ENCODE assay signal across 24 cellular contexts in the genomic region with DNA sequence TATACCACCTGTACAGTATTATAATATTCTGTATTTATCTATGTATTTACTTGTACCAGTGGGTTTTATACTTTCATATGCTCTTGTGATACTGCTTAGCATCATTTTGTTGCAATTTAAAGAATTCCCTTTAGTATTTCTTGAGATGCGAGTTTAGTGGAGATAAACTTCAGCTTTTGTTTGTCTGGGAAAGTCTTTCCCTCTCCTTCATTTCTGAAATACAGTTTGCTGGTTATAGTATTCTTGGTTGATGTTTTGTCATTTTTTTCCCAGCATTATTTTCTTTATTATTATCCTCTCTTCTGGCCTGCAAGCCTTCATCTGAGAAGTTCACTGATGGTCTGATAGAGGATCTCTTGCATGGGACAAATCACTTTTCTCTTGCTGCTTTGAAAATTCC.
"Had no signal": no experiment of that assay in that cellular context is flagged by ENCODE, and none has a peak within 500 bp of the region (broad histone marks: within the 10 kb centered on the region; RNA-seq: fewer than 3 reads in every experiment).

No MANE protein-coding gene starts in this region.

- H3K4me1 ChIP-seq: colonic mucosa, esophagus muscularis mucosa, esophagus squamous epithelium, foreskin keratinocyte, gastrocnemius medialis, gastroesophageal sphincter, heart left ventricle, heart right ventricle had no signal

- H3K4me3 ChIP-seq: colonic mucosa, coronary artery, dorsolateral prefrontal cortex, esophagus muscularis mucosa, esophagus squamous epithelium, gastrocnemius medialis, gastroesophageal sphincter, heart left ventricle, heart right ventricle, hepatocyte had no signal

- H3K9me3 ChIP-seq: colonic mucosa, esophagus squamous epithelium, gastrocnemius medialis had no signal

- H3K36me3 ChIP-seq: colonic mucosa, esophagus muscularis mucosa, esophagus squamous epithelium, gastrocnemius medialis, gastroesophageal sphincter, heart left ventricle, heart right ventricle had no signal

- H3K27ac ChIP-seq: colonic mucosa, coronary artery, dorsolateral prefrontal cortex, epithelial cell of prostate, esophagus muscularis mucosa, esophagus squamous epithelium, foreskin keratinocyte, gastrocnemius medialis, gastroesophageal sphincter, heart left ventricle, heart right ventricle, hepatocyte had no signal

- H3K27me3 ChIP-seq: colonic mucosa, esophagus muscularis mucosa, esophagus squamous epithelium, gastrocnemius medialis, gastroesophageal sphincter, heart right ventricle, hepatocyte had no signal

- DNase-seq: colonic mucosa; cortex of kidney; dermis blood vessel endothelial cell; dorsolateral prefrontal cortex; effector CD4-positive, alpha-beta T cell; effector CD8-positive, alpha-beta T cell; effector memory CD4-positive, alpha-beta T cell; effector memory CD8-positive, alpha-beta T cell; endodermal cell; erythroblast; esophagus squamous epithelium; foreskin fibroblast; foreskin keratinocyte; foreskin melanocyte; gastrocnemius medialis; glutamatergic neuron; head of caudate nucleus; heart left ventricle; heart right ventricle had no signal
